ENCODE assay signal across 8 cellular contexts in genomic region chr19:55623130-55623868, GRCh38. TPM values are rescaled to one million over a fixed set of nuclear protein-coding genes. Genes with fewer than 3 reads are reported as not detected.
A peak's percentile ranks its signal among the peaks of the same experiment; 100 is the strongest.
DNase-seq lines count a peak whose midpoint lies in the region; ATAC-seq and TF ChIP-seq lines count a peak whose summit lies in the region.

No MANE protein-coding gene starts in this region.

- no peak for ATAC-seq in Panc1
- ATAC-seq in psoas muscle: peak in 3 of 4 donors; percentile 7 to 40 (median 18)

- BruUV-seq in Panc1 (replicated peaks; lab: Mats Ljungman, UMichigan): TSS peak; percentile 90

- no peak overlapping the region for H3K4me3 Mint-ChIP-seq in activated CD4-positive, alpha-beta memory T cell treated with anti-CD3 and anti-CD28 coated beads for 36 hours

- peak; percentile 13 for DNase-seq in GM10266 (ENCODE audit: extremely low spot score)
- DNase-seq in Panc1 (ENCODE audit: low read depth, low spot score): no peak
- DNase-seq in esophagus squamous epithelium (lab: John Stamatoyannopoulos, UW): no peak
- DNase-seq in psoas muscle: no peak
- no peak for DNase-seq in activated CD4-positive, alpha-beta memory T cell treated with anti-CD3 and anti-CD28 coated beads for 36 hours
- no peak for DNase-seq in NCI-H69 (lab: John Stamatoyannopoulos, UW)
- no peak for DNase-seq in Peyer's patch
- DNase-seq in NCI-H2081 (lab: John Stamatoyannopoulos, UW): no peak

- H3K9me3 ChIP-seq in Panc1 (ENCODE audit: control insufficient read depth, insufficient read depth, low read depth, low read length) (no peaks in the 10 kb centered on the region), esophagus squamous epithelium (no peaks in the 10 kb centered on the region), psoas muscle (no peaks in the 10 kb centered on the region), Peyer's patch (no peaks in the 10 kb centered on the region)

- 77 to 83% methylated on average over 12 of the region's 12 CpGs for WGBS in esophagus squamous epithelium, 2 donors
- WGBS in psoas muscle, 3 donors: 49 to 65% (median 49%) methylated on average over 12 of the region's 12 CpGs

- intact Hi-C loops in Panc1 (cut with micrococcal nuclease; ENCODE audit: unreplicated experiment) (no loop called here), esophagus squamous epithelium (cut with DNase I) (no loop called here), psoas muscle (cut with DNase I) (loop anchor here in 1 of 2 donors (10.0 kb wide), 2 partner anchors 238 to 488 kb away; partner anchors contain the start of genes RPL28 and TMEM238)
- intact Hi-C loops in activated CD4-positive, alpha-beta memory T cell treated with anti-CD3 and anti-CD28 coated beads for 36 hours (cut with micrococcal nuclease): no loop called here

- H3K36me3 Mint-ChIP-seq in activated CD4-positive, alpha-beta memory T cell treated with anti-CD3 and anti-CD28 coated beads for 36 hours: peaks cover 6% of the 10 kb centered on the region

- H3K4me1 Mint-ChIP-seq in activated CD4-positive, alpha-beta memory T cell treated with anti-CD3 and anti-CD28 coated beads for 36 hours (ENCODE audit: low read depth): peaks cover 47% of the 10 kb centered on the region

- TF ChIP-seq POLR2A in esophagus squamous epithelium (IDR thresholded peaks at IDR 0.05) (no peak), Peyer's patch (IDR thresholded peaks at IDR 0.05) (no peak)

- no peaks in the 10 kb centered on the region for H3K36me3 ChIP-seq in Panc1 (ENCODE audit: control insufficient read depth, insufficient read depth, low read length)
- peaks cover 0 to 25% (median 3%) of the 10 kb centered on the region in 3 donors for H3K36me3 ChIP-seq in esophagus squamous epithelium
- peaks cover 4 to 10% of the 10 kb centered on the region in 2 donors for H3K36me3 ChIP-seq in psoas muscle (ENCODE audit: insufficient read depth in 1 of 2, low read depth in 1 of 2)
- peaks cover 0 to 17% (median 0%) of the 10 kb centered on the region in 3 donors for H3K36me3 ChIP-seq in Peyer's patch

- no peak overlapping the region for H3K27ac Mint-ChIP-seq in activated CD4-positive, alpha-beta memory T cell treated with anti-CD3 and anti-CD28 coated beads for 36 hours

- POLR2A ChIA-PET in Panc1 (lab: Charles Lee): no interaction called here
- POLR2A ChIA-PET in activated CD4-positive, alpha-beta memory T cell treated with anti-CD3 and anti-CD28 coated beads for 36 hours (lab: Charles Lee): interaction anchor here (1.9 to 2.4 kb wide), 2 partner anchors 24 to 31 kb away, joined by 6 to 20 read pairs; partner anchors contain the start of genes FIZ1, U2AF2 and ZNF524

- in situ Hi-C loops in Panc1 (cut with HindIII; ENCODE audit: low pct_unique_long_range_greater_than_20kb, low sequenced_read_pairs): no loop called here

- H3K4me3 ChIP-seq in Panc1 (ENCODE audit: low read depth in 2 of 2, low read length in 2 of 2) (peak overlapping the region; percentile 19 to 51; a peak in 3 of 4 replicates), esophagus squamous epithelium (no peak overlapping the region), psoas muscle (peak overlapping the region; percentile 65), Peyer's patch (no peak overlapping the region)

- H3K27me3 ChIP-seq in Panc1 (ENCODE audit: control insufficient read depth, insufficient read depth, low read length) (no peaks in the 10 kb centered on the region), esophagus squamous epithelium (no peaks in the 10 kb centered on the region), psoas muscle (ENCODE audit: insufficient read depth in 3 of 3, low read length in 2 of 3) (no peaks in the 10 kb centered on the region), Peyer's patch (no peaks in the 10 kb centered on the region)

- H3K4me1 ChIP-seq in Panc1 (ENCODE audit: control insufficient read depth, insufficient read depth, low read length): 0 out of 2 replicates have a peak, but pooled peaks cover 3% of the 10 kb centered on the region
- peaks cover 2 to 29% (median 6%) of the 10 kb centered on the region in 3 donors for H3K4me1 ChIP-seq in esophagus squamous epithelium
- H3K4me1 ChIP-seq in psoas muscle: peaks cover 40% of the 10 kb centered on the region
- H3K4me1 ChIP-seq in Peyer's patch: peaks cover 0 to 6% (median 0%) of the 10 kb centered on the region in 4 donors

- 0 out of 2 replicates have a peak overlapping the region, but pooled peaks have one; percentile 13 for H3K27ac ChIP-seq in Panc1 (ENCODE audit: low read length)
- peak overlapping the region; percentile 95 to 99 (median 97) for H3K27ac ChIP-seq in esophagus squamous epithelium
- peak overlapping the region; percentile 90 for H3K27ac ChIP-seq in psoas muscle
- H3K27ac ChIP-seq in Peyer's patch: peak overlapping the region in 1 of 4 donors; percentile 98

- H3K27me3 Mint-ChIP-seq in activated CD4-positive, alpha-beta memory T cell treated with anti-CD3 and anti-CD28 coated beads for 36 hours: no peaks in the 10 kb centered on the region

- CTCF ChIA-PET in Panc1 (lab: Charles Lee): no interaction called here
- CTCF ChIA-PET in activated CD4-positive, alpha-beta memory T cell treated with anti-CD3 and anti-CD28 coated beads for 36 hours (lab: Charles Lee): interaction anchor here (0.7 to 2.5 kb wide), 5 partner anchors 9 to 119 kb away, joined by 3 to 18 read pairs (median 9); partner anchors contain the start of gene ZNF865

- no peaks in the 10 kb centered on the region for H3K9me3 Mint-ChIP-seq in activated CD4-positive, alpha-beta memory T cell treated with anti-CD3 and anti-CD28 coated beads for 36 hours

- TF ChIP-seq CTCF in GM10266 (IDR thresholded peaks at IDR 0.05; ENCODE audit: control insufficient read depth, insufficient read depth, low read depth, missing control alignments) (no peak), Panc1 (IDR thresholded peaks at IDR 0.05) (no peak), esophagus squamous epithelium (IDR thresholded peaks at IDR 0.05) (no peak), psoas muscle (IDR thresholded peaks at IDR 0.05) (no peak), Peyer's patch (IDR thresholded peaks at IDR 0.05) (no peak)

RNA-seq across cellular contexts. Expression of gene ZNF784, which starts 1.1 kb away (rescaled TPM):
- 8.9 TPM for total RNA-seq in Panc1 (2021; ENCODE audit: unreplicated experiment)
- 17.4 TPM for polyA plus RNA-seq in Panc1 (2012; ENCODE audit: insufficient read length)
- 1 to 10 TPM; 2.9 to 6.9 (median 4.4) TPM for total RNA-seq in esophagus squamous epithelium
- 10 to 100 TPM in 3 of 4 donors, 1 to 10 TPM in 1; 9.0 to 22.2 (median 11.4) TPM for total RNA-seq in psoas muscle
- 10 to 100 TPM in 1 of 3 donors, 1 to 10 TPM in 2; 4.9 to 14.9 (median 7.3) TPM for polyA plus RNA-seq in psoas muscle
- 1 to 10 TPM; 3.9 to 4.4 TPM for total RNA-seq in activated CD4-positive, alpha-beta memory T cell treated with anti-CD3 and anti-CD28 coated beads for 36 hours
- 10 to 100 TPM in 3 of 4 donors, 1 to 10 TPM in 1; 6.0 to 18.3 (median 12.3) TPM for total RNA-seq in Peyer's patch

RNA-seq across cellular contexts. Expression of gene ZNF580, which starts 17.5 kb away (rescaled TPM):
- 58.0 TPM for total RNA-seq in Panc1 (2021; ENCODE audit: unreplicated experiment)
- 91.5 TPM for polyA plus RNA-seq in Panc1 (2012; ENCODE audit: insufficient read length)
- total RNA-seq in esophagus squamous epithelium: 10 to 100 TPM in 3 of 4 donors, 1 to 10 TPM in 1; 8.8 to 19.1 (median 12.9) TPM
- 10 to 100 TPM; 10.3 to 21.1 (median 13.7) TPM for total RNA-seq in psoas muscle
- 10 to 100 TPM in 1 of 3 donors, 1 to 10 TPM in 2; 5.9 to 13.5 (median 9.2) TPM for polyA plus RNA-seq in psoas muscle
- 10 to 100 TPM; 23.4 to 23.5 TPM for total RNA-seq in activated CD4-positive, alpha-beta memory T cell treated with anti-CD3 and anti-CD28 coated beads for 36 hours
- total RNA-seq in Peyer's patch: 10 to 100 TPM; 12.3 to 38.4 (median 25.2) TPM

RNA-seq across cellular contexts. Expression of gene ZNF865, which starts 17.9 kb away (rescaled TPM):
- total RNA-seq in Panc1 (2021; ENCODE audit: unreplicated experiment): 25.6 TPM
- 27.5 TPM for polyA plus RNA-seq in Panc1 (2012; ENCODE audit: insufficient read length)
- 1 to 10 TPM; 2.7 to 5.3 (median 3.3) TPM for total RNA-seq in esophagus squamous epithelium
- 10 to 100 TPM; 17.1 to 40.4 (median 25.0) TPM for total RNA-seq in psoas muscle
- polyA plus RNA-seq in psoas muscle: 10 to 100 TPM; 11.1 to 20.3 (median 19.3) TPM
- total RNA-seq in activated CD4-positive, alpha-beta memory T cell treated with anti-CD3 and anti-CD28 coated beads for 36 hours: 10 to 100 TPM; 12.0 to 13.3 TPM
- 10 to 100 TPM in 3 of 4 donors, 1 to 10 TPM in 1; 8.6 to 18.9 (median 14.3) TPM for total RNA-seq in Peyer's patch

RNA-seq across cellular contexts. Expression of gene ZNF581, which starts 20.1 kb away (rescaled TPM):
- total RNA-seq in Panc1 (2021; ENCODE audit: unreplicated experiment): 39.0 TPM
- 42.2 TPM for polyA plus RNA-seq in Panc1 (2012; ENCODE audit: insufficient read length)
- total RNA-seq in esophagus squamous epithelium: 10 to 100 TPM; 11.8 to 20.2 (median 14.0) TPM
- total RNA-seq in psoas muscle: 10 to 100 TPM; 10.2 to 14.5 (median 10.6) TPM
- polyA plus RNA-seq in psoas muscle: 10 to 100 TPM; 14.6 to 18.6 (median 17.5) TPM
- 10 to 100 TPM; 19.2 to 20.1 TPM for total RNA-seq in activated CD4-positive, alpha-beta memory T cell treated with anti-CD3 and anti-CD28 coated beads for 36 hours
- 10 to 100 TPM in 3 of 4 donors, 1 to 10 TPM in 1; 7.7 to 28.9 (median 14.1) TPM for total RNA-seq in Peyer's patch

RNA-seq across cellular contexts. Expression of gene ZNF524, which starts 23.2 kb away (rescaled TPM):
- total RNA-seq in Panc1 (2021; ENCODE audit: unreplicated experiment): 26.4 TPM
- 25.3 TPM for polyA plus RNA-seq in Panc1 (2012; ENCODE audit: insufficient read length)
- total RNA-seq in esophagus squamous epithelium: 10 to 100 TPM; 17.7 to 25.9 (median 22.9) TPM
- 10 to 100 TPM; 21.4 to 32.0 (median 24.5) TPM for total RNA-seq in psoas muscle
- 10 to 100 TPM; 38.6 to 52.5 (median 41.4) TPM for polyA plus RNA-seq in psoas muscle
- 10 to 100 TPM; 21.5 to 25.1 TPM for total RNA-seq in activated CD4-positive, alpha-beta memory T cell treated with anti-CD3 and anti-CD28 coated beads for 36 hours
- 10 to 100 TPM; 30.3 to 45.2 (median 44.4) TPM for total RNA-seq in Peyer's patch

Comparison
In these comparisons a context has a peak if more than half of its experiments do, and no peak if none do; other contexts are left out.
1. H3K4me3 ChIP-seq: peak in Panc1 (2 of 2) and psoas muscle (single experiment); none in esophagus squamous epithelium (0 of 4) and Peyer's patch (0 of 4).